ENCODE assay signal across 34 cellular contexts in the genomic region with DNA sequence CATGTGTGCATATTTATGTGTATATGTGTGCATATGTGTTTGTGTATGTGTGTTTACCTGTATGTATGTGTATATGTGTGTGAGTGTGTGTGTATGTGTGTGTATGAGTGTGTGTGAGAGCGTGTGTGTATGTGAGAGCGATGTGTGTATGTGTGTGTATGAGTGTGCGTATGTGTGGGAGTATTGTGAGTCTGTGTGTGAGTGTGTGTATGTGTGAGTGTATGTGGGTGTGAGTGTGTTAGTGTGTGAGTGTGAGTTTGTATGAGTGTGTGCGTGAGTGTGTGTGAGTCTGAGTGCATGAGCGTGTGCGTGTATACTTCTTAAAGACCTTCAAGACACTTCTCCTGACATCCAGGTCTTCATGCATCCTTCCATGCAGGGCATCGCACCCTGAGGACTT. TPM values are rescaled to one million over a fixed set of nuclear protein-coding genes. Genes with fewer than 3 reads are reported as not detected.
"Had no signal": no experiment of that assay in that cellular context is flagged by ENCODE, and none has a peak within 500 bp of the region (broad histone marks: within the 10 kb centered on the region; RNA-seq: fewer than 3 reads in every experiment).

No MANE protein-coding gene starts in this region.

- H3K27ac Mint-ChIP-seq: activated B cell treated with CpG ODN at 0.5 μM for 24 hours; activated CD4-positive, alpha-beta memory T cell treated with anti-CD3 and anti-CD28 coated beads for 36 hours; activated naive CD4-positive, alpha-beta T cell treated with anti-CD3 and anti-CD28 coated beads for 36 hours; activated naive CD4-positive, alpha-beta T cell treated with anti-CD3 and anti-CD28 coated beads, Interleukin-2, amount 50 U/mL, for 72 hours; activated T-helper 1 cell treated with anti-CD3 and anti-CD28 coated beads, Interleukin-12 subunit alpha, Interleukin-12 subunit beta, Interleukin-2, Interleukin-4 antibody, amounts not matched to agents 30 ng/mL and 10 ng/mL and 1 ng/mL, durations not matched to agents 14 hours and 24 hours and 36 hours; T-helper 1 cell treated with Interleukin-12 subunit alpha and Interleukin-12 subunit beta and Interleukin-4 antibody, amounts not matched to agents 30 μg/mL and 1 μg/mL, for 36 hours; T-helper 2 cell treated with Interferon-gamma antibody and Interleukin-4, amounts not matched to agents 5 μg/mL and 100 μg/mL, for 36 hours had no signal

- DNase-seq: activated B cell treated with CpG ODN at 0.5 μM for 24 hours; activated CD4-positive, alpha-beta memory T cell treated with anti-CD3 and anti-CD28 coated beads for 36 hours; activated CD4-positive, alpha-beta T cell treated with anti-CD3 and anti-CD28 coated beads for 4 hours; activated CD4-positive, alpha-beta T cell treated with anti-CD3 and anti-CD28 coated beads, Interleukin-2, amount 50 U/mL, for 1 hour; activated CD4-positive, CD25-positive, alpha-beta regulatory T cell treated with anti-CD3 and anti-CD28 coated beads, Interleukin-2, amount 50 U/mL, for 72 hours; activated CD8-positive, alpha-beta memory T cell treated with anti-CD3 and anti-CD28 coated beads, Interleukin-2, amount 50 U/mL, for 4 hours; activated gamma-delta T cell treated with Interleukin-2 at 50 U/mL for 16 hours; activated naive CD4-positive, alpha-beta T cell treated with anti-CD3 and anti-CD28 coated beads for 36 hours; activated T-cell treated with anti-CD3 and anti-CD28 coated beads for 4 hours; activated T-cell treated with anti-CD3 and anti-CD28 coated beads, Interleukin-2, amount 50 U/mL, for 4 hours; adrenal gland; body of pancreas; caudate nucleus; cerebellar nuclear complex; NCI-H1092 treated with DMSO at 0.1 percent for 48 hours; NCI-H1417; NCI-H146; NCI-H187; NCI-H2081; NCI-H345; NCI-H524 treated with DMSO at 0.1 percent for 48 hours; SHP77; SJCRH30 had no signal

- H3K27me3 Mint-ChIP-seq: activated CD4-positive, alpha-beta memory T cell treated with anti-CD3 and anti-CD28 coated beads for 36 hours had no signal

- ATAC-seq: activated naive CD4-positive, alpha-beta T cell treated with anti-CD3 and anti-CD28 coated beads, Interleukin-2, amount 50 U/mL, for 72 hours; activated T-cell treated with anti-CD3 and anti-CD28 coated beads, Interleukin-2, amount 50 U/mL, for 4 hours; body of pancreas; Panc1 had no signal

- H3K4me1 ChIP-seq: adrenal gland, body of pancreas, breast epithelium, SJCRH30 had no signal

- H3K4me3 Mint-ChIP-seq: activated B cell treated with CpG ODN at 0.5 μM for 24 hours; activated CD4-positive, alpha-beta memory T cell treated with anti-CD3 and anti-CD28 coated beads for 36 hours; activated naive CD4-positive, alpha-beta T cell treated with anti-CD3 and anti-CD28 coated beads for 36 hours; activated T-cell treated with anti-CD3 and anti-CD28 coated beads, Interleukin-2, amount 50 U/mL, for 4 hours; activated T-helper 1 cell treated with anti-CD3 and anti-CD28 coated beads, Interleukin-12 subunit alpha, Interleukin-12 subunit beta, Interleukin-2, Interleukin-4 antibody, amounts not matched to agents 30 ng/mL and 10 ng/mL and 1 ng/mL, durations not matched to agents 14 hours and 24 hours and 36 hours; T-helper 1 cell treated with Interleukin-12 subunit alpha and Interleukin-12 subunit beta and Interleukin-4 antibody, amounts not matched to agents 30 μg/mL and 1 μg/mL, for 36 hours; T-helper 2 cell treated with Interferon-gamma antibody and Interleukin-4, amounts not matched to agents 5 μg/mL and 100 μg/mL, for 36 hours had no signal

- H3K36me3 Mint-ChIP-seq: activated CD4-positive, alpha-beta memory T cell treated with anti-CD3 and anti-CD28 coated beads for 36 hours; activated naive CD4-positive, alpha-beta T cell treated with anti-CD3 and anti-CD28 coated beads, Interleukin-2, amount 50 U/mL, for 72 hours had no signal

- H3K9me3 Mint-ChIP-seq: activated B cell treated with CpG ODN at 0.5 μM for 24 hours; activated CD4-positive, alpha-beta memory T cell treated with anti-CD3 and anti-CD28 coated beads for 36 hours; activated naive CD4-positive, alpha-beta T cell treated with anti-CD3 and anti-CD28 coated beads for 36 hours; activated naive CD4-positive, alpha-beta T cell treated with anti-CD3 and anti-CD28 coated beads, Interleukin-2, amount 50 U/mL, for 72 hours; activated T-cell treated with anti-CD3 and anti-CD28 coated beads, Interleukin-2, amount 50 U/mL, for 4 hours; activated T-helper 1 cell treated with anti-CD3 and anti-CD28 coated beads, Interleukin-12 subunit alpha, Interleukin-12 subunit beta, Interleukin-2, Interleukin-4 antibody, amounts not matched to agents 30 ng/mL and 10 ng/mL and 1 ng/mL, durations not matched to agents 14 hours and 24 hours and 36 hours; T-helper 1 cell treated with Interleukin-12 subunit alpha and Interleukin-12 subunit beta and Interleukin-4 antibody, amounts not matched to agents 30 μg/mL and 1 μg/mL, for 36 hours; T-helper 2 cell treated with Interferon-gamma antibody and Interleukin-4, amounts not matched to agents 5 μg/mL and 100 μg/mL, for 36 hours had no signal

- H3K4me3 ChIP-seq: adrenal gland, body of pancreas, breast epithelium, SJCRH30, SK-N-MC had no signal

- H3K9me3 ChIP-seq: adrenal gland, body of pancreas, breast epithelium, SJCRH30 had no signal

- H3K27ac ChIP-seq: adrenal gland, body of pancreas, breast epithelium, SJCRH30, SK-N-MC had no signal

- H3K4me1 Mint-ChIP-seq: activated B cell treated with CpG ODN at 0.5 μM for 24 hours had no signal

- FAIRE-seq: astrocyte had no signal

- H3K27me3 ChIP-seq: body of pancreas had no signal

- H3K36me3 ChIP-seq: adrenal gland, breast epithelium, SJCRH30 had no signal

RNA-seq across cellular contexts. Expression of gene CFAP77, which starts 49.6 kb away (rescaled TPM):
- total RNA-seq: activated B cell treated with CpG ODN at 0.5 μM for 24 hours; activated CD4-positive, alpha-beta memory T cell treated with anti-CD3 and anti-CD28 coated beads for 36 hours; activated naive CD4-positive, alpha-beta T cell treated with anti-CD3 and anti-CD28 coated beads for 36 hours; activated naive CD4-positive, alpha-beta T cell treated with anti-CD3 and anti-CD28 coated beads, Interleukin-2, amount 50 U/mL, for 72 hours; activated T-cell treated with anti-CD3 and anti-CD28 coated beads, Interleukin-2, amount 50 U/mL, for 4 hours; activated T-helper 1 cell treated with anti-CD3 and anti-CD28 coated beads, Interleukin-12 subunit alpha, Interleukin-12 subunit beta, Interleukin-2, Interleukin-4 antibody, amounts not matched to agents 30 ng/mL and 10 ng/mL and 1 ng/mL, durations not matched to agents 14 hours and 24 hours and 36 hours; adrenal gland; body of pancreas; breast epithelium; M059J; NCI-H460; RPMI7951; SJCRH30 had no signal
- polyA plus RNA-seq: adrenal gland had no signal
